32 cellular contexts compared by ENCODE assay signal in the genomic region with DNA sequence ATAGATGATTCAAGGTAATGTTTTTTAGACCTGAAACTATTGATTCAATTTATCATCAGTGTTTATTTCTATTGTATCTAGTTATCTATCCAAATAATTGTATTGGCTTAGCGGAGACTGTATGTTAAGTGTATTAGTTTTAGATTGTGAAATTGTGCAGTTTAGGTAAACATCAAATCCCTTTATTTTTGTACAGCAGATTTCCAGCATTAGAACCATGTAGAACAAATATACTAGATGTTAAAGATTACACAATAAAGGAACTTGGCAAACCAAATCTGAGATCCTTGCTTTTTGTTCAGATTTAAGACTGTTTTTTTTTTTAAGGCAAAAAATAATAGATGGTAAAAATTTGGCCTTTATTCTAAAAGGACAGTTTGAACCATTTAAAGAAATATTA.
"Had no signal": no experiment of that assay in that cellular context is flagged by ENCODE, and none has a peak within 500 bp of the region (broad histone marks: within the 10 kb centered on the region; RNA-seq: fewer than 3 reads in every experiment).

No MANE protein-coding gene starts in this region.

- H3K4me1 ChIP-seq: foreskin keratinocyte, heart right ventricle had no signal

- DNase-seq: activated CD4-positive, alpha-beta memory T cell treated with anti-CD3 and anti-CD28 coated beads, Interleukin-2, amount 10 ng/mL, durations not matched to agents 7 days and 5 days; activated CD4-positive, alpha-beta T cell treated with anti-CD3 and anti-CD28 coated beads for 1 hour; activated CD4-positive, alpha-beta T cell treated with anti-CD3 and anti-CD28 coated beads for 4 hours; activated CD4-positive, alpha-beta T cell treated with anti-CD3 and anti-CD28 coated beads, Interleukin-2, amount 10 ng/mL, durations not matched to agents 7 days and 5 days; activated CD4-positive, alpha-beta T cell treated with anti-CD3 and anti-CD28 coated beads, Interleukin-2, amount 50 U/mL, for 4 hours; activated CD8-positive, alpha-beta memory T cell treated with anti-CD3 and anti-CD28 coated beads, Interleukin-2, amount 50 U/mL, for 48 hours; activated gamma-delta T cell; activated naive CD4-positive, alpha-beta T cell; activated naive CD4-positive, alpha-beta T cell treated with anti-CD3 and anti-CD28 coated beads, Interleukin-2, amount 10 ng/mL, durations not matched to agents 7 days and 5 days; activated naive CD8-positive, alpha-beta T cell treated with anti-CD3 and anti-CD28 coated beads, Interleukin-2, amount 10 ng/mL, durations not matched to agents 7 days and 5 days; activated T-cell treated with anti-CD3 and anti-CD28 coated beads for 4 hours; activated T-cell treated with anti-CD3 and anti-CD28 coated beads, Interleukin-2, amount 50 U/mL, for 24 hours; activated T-cell treated with anti-CD3 and anti-CD28 coated beads, Interleukin-2, amount 50 U/mL, for 72 hours; amniotic stem cell; anterior cingulate cortex; brain microvascular endothelial cell; dermis blood vessel endothelial cell; effector CD4-positive, alpha-beta T cell; effector memory CD8-positive, alpha-beta T cell; erythroblast; foreskin keratinocyte; heart right ventricle; T-helper 2 cell had no signal

- H3K9me3 ChIP-seq: esophagus muscularis mucosa, gastroesophageal sphincter, heart right ventricle had no signal

- H2AFZ ChIP-seq: hepatocyte had no signal

- ATAC-seq: activated naive CD4-positive, alpha-beta T cell treated with anti-CD3 and anti-CD28 coated beads, Interleukin-2, amount 50 U/mL, for 72 hours; activated T-cell treated with anti-CD3 and anti-CD28 coated beads, Interleukin-2, amount 50 U/mL, for 72 hours; effector memory CD8-positive, alpha-beta T cell; foreskin keratinocyte; gastroesophageal sphincter; heart right ventricle; WTC11 had no signal

- FAIRE-seq: astrocyte, bronchial epithelial cell had no signal

- H3K4me2 ChIP-seq: hepatocyte had no signal

- H3K27me3 ChIP-seq: brain microvascular endothelial cell, esophagus muscularis mucosa, foreskin keratinocyte, gastroesophageal sphincter, heart right ventricle, hepatocyte had no signal

- H3K4me3 ChIP-seq: coronary artery, esophagus muscularis mucosa, gastroesophageal sphincter, heart right ventricle, hepatocyte had no signal

- H3K27ac ChIP-seq: brain microvascular endothelial cell, coronary artery, esophagus muscularis mucosa, foreskin keratinocyte, gastroesophageal sphincter, heart right ventricle, hepatocyte, VCaP had no signal
